In the genomic region with DNA sequence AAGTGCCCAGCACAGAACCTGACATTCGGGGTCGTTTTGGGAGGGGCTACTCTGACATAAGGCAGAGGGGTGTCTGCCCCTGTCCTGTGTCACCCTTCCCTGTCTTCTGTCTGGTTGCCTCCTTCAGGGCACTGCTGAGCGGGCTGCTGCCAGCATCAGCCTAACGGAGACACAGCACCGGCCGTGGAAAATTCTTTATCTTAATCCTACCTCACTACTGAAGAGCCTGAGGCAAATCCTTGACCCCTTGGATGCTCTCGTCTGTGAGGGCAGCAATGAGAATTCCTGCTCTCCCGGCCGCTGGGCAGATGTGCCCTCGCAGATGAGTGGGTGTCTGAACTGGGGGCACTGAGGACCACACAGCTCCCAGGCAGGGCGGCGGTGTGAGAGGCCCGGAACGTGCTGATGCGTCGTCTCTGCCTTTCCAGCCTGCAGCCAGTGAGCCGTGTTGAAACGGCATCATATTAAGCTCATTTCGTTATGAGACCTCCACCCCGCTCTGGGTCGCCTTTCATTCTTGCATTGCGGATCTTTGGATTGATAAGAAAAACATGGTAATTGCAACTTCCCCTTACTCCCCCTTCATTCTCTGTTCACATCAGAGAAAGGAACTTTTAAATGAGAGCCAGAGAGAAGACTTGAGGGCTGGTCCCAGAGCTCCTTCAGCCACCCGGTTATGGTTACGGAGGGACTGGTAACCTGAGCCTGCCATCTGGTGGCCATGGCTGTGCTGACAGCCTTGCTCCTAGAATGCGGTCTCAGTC, we compare ENCODE assay signal across 8 cellular contexts.
A peak's percentile ranks its signal among the peaks of the same experiment; 100 is the strongest.
DNase-seq lines count a peak whose midpoint lies in the region; ATAC-seq and TF ChIP-seq lines count a peak whose summit lies in the region.

No MANE protein-coding gene starts in this region.

- H3K36me3 Mint-ChIP-seq in GM23338 (ENCODE audit: low read depth) = no peaks in the 10 kb centered on the region
- no peaks in the 10 kb centered on the region for H3K36me3 Mint-ChIP-seq in activated naive CD4-positive, alpha-beta T cell treated with anti-CD3 and anti-CD28 coated beads, Interleukin-2, amount 10 ng/mL, durations not matched to agents 7 days and 5 days
- H3K36me3 Mint-ChIP-seq in glutamatergic neuron (ENCODE audit: unreplicated experiment) = peaks cover 9% of the 10 kb centered on the region

- peaks cover 9% of the 10 kb centered on the region for H3K4me1 Mint-ChIP-seq in GM23338
- peaks cover 5% of the 10 kb centered on the region for H3K4me1 Mint-ChIP-seq in activated naive CD4-positive, alpha-beta T cell treated with anti-CD3 and anti-CD28 coated beads, Interleukin-2, amount 10 ng/mL, durations not matched to agents 7 days and 5 days
- H3K4me1 Mint-ChIP-seq in glutamatergic neuron (ENCODE audit: low read depth, unreplicated experiment) = peaks cover 1% of the 10 kb centered on the region

- no peaks in the 10 kb centered on the region for H3K9me3 Mint-ChIP-seq in GM23338
- no peaks in the 10 kb centered on the region for H3K9me3 Mint-ChIP-seq in activated naive CD4-positive, alpha-beta T cell treated with anti-CD3 and anti-CD28 coated beads, Interleukin-2, amount 10 ng/mL, durations not matched to agents 7 days and 5 days
- H3K9me3 Mint-ChIP-seq in glutamatergic neuron (ENCODE audit: unreplicated experiment) = peaks cover 2% of the 10 kb centered on the region

- H3K27ac Mint-ChIP-seq in GM23338 = no peak overlapping the region
- H3K27ac Mint-ChIP-seq in activated naive CD4-positive, alpha-beta T cell treated with anti-CD3 and anti-CD28 coated beads, Interleukin-2, amount 10 ng/mL, durations not matched to agents 7 days and 5 days = no peak overlapping the region
- no peak overlapping the region for H3K27ac Mint-ChIP-seq in glutamatergic neuron (ENCODE audit: unreplicated experiment)

- H3K36me3 ChIP-seq in GM23338 (ENCODE audit: insufficient read depth) (no peaks in the 10 kb centered on the region), KMS-11 (ENCODE audit: insufficient read depth) (no peaks in the 10 kb centered on the region), upper lobe of left lung (no peaks in the 10 kb centered on the region)

- TF ChIP-seq POLR2A in upper lobe of left lung (IDR thresholded peaks at IDR 0.05) = no peak

- no peaks in the 10 kb centered on the region for H3K9me2 ChIP-seq in GM23338 (ENCODE audit: insufficient read depth)

- no peaks in the 10 kb centered on the region for H3K9me3 ChIP-seq in upper lobe of left lung

- H3K27me3 Mint-ChIP-seq in GM23338 (ENCODE audit: insufficient read depth, low read depth, poor library complexity) (peaks cover 35% of the 10 kb centered on the region), glutamatergic neuron (ENCODE audit: unreplicated experiment) (peaks cover 7% of the 10 kb centered on the region)
- H3K27me3 Mint-ChIP-seq in activated naive CD4-positive, alpha-beta T cell treated with anti-CD3 and anti-CD28 coated beads, Interleukin-2, amount 10 ng/mL, durations not matched to agents 7 days and 5 days = peaks cover 64% of the 10 kb centered on the region

- H3K27me3 ChIP-seq in GM23338 (ENCODE audit: insufficient read depth) (peaks cover 33% of the 10 kb centered on the region), KMS-11 (ENCODE audit: insufficient read depth, low read depth) (no peaks in the 10 kb centered on the region; the same call in 1 of the 2 replicates), upper lobe of left lung (peaks cover 0 to 20% (median 14%) of the 10 kb centered on the region in 4 donors)

- H4K20me1 ChIP-seq in GM23338 (replicated peaks; ENCODE audit: insufficient read depth) (no peaks in the 10 kb centered on the region), KMS-11 (ENCODE audit: insufficient read depth) (no peaks in the 10 kb centered on the region)

- H3K4me2 ChIP-seq in GM23338 = peak overlapping the region; percentile 86
- H3K4me2 ChIP-seq in KMS-11 = no peak overlapping the region

- no peak overlapping the region for H3K27ac ChIP-seq in GM23338 (ENCODE audit: low read depth)
- no peak overlapping the region for H3K27ac ChIP-seq in KMS-11
- H3K27ac ChIP-seq in upper lobe of left lung = no peak overlapping the region

- no peak for TF ChIP-seq EP300 in upper lobe of left lung (IDR thresholded peaks at IDR 0.05)

- DNase-seq in EL (peak; percentile 70), GM23338 (ENCODE audit: low spot score) (peak; percentile 93), RPMI8226 (peak; percentile 81), glutamatergic neuron (peak; percentile 91), pons (ENCODE audit: low spot score) (peak; percentile 69), upper lobe of left lung (peak; percentile 60 to 71)
- DNase-seq in activated naive CD4-positive, alpha-beta T cell treated with anti-CD3 and anti-CD28 coated beads, Interleukin-2, amount 10 ng/mL, durations not matched to agents 7 days and 5 days = peak; percentile 75

- TF ChIP-seq CTCF in GM23338 (conservative IDR thresholded peaks at IDR 0.05; ENCODE audit: low read depth in 2 of 2) (peak; percentile 92 to 96), KMS-11 (conservative IDR thresholded peaks at IDR 0.05; ENCODE audit: low read depth, low read length) (peak; percentile 87), glutamatergic neuron (IDR thresholded peaks at IDR 0.05; ENCODE audit: partially characterized antibody, unreplicated experiment) (peak; percentile 76), upper lobe of left lung (IDR thresholded peaks at IDR 0.05) (peak; percentile 70 to 87 (median 78))

- H2AFZ ChIP-seq in GM23338 (peak overlapping the region; percentile 69), KMS-11 (ENCODE audit: low read depth) (peak overlapping the region; percentile 2; the same call in 1 of the 2 replicates)

- no peak overlapping the region for H3K9ac ChIP-seq in KMS-11

- H3K4me1 ChIP-seq in GM23338 (ENCODE audit: insufficient read depth) = peaks cover 13% of the 10 kb centered on the region
- no peaks in the 10 kb centered on the region for H3K4me1 ChIP-seq in KMS-11 (ENCODE audit: low read depth, poor library complexity, severe bottlenecking)
- peaks cover 8 to 18% (median 16%) of the 10 kb centered on the region in 4 donors for H3K4me1 ChIP-seq in upper lobe of left lung

- peak overlapping the region; percentile 61 for H3K4me3 Mint-ChIP-seq in GM23338
- no peak overlapping the region for H3K4me3 Mint-ChIP-seq in activated naive CD4-positive, alpha-beta T cell treated with anti-CD3 and anti-CD28 coated beads, Interleukin-2, amount 10 ng/mL, durations not matched to agents 7 days and 5 days
- peak overlapping the region; percentile 65 for H3K4me3 Mint-ChIP-seq in glutamatergic neuron (ENCODE audit: unreplicated experiment)

- peak; percentile 79 for ATAC-seq in GM23338
- peak; percentile 85 to 91 for ATAC-seq in upper lobe of left lung (ENCODE audit: low FRiP score in 2 of 2)

- CTCF ChIA-PET in activated naive CD4-positive, alpha-beta T cell treated with anti-CD3 and anti-CD28 coated beads, Interleukin-2, amount 10 ng/mL, durations not matched to agents 7 days and 5 days (lab: Charles Lee) = interaction anchor here (0.6 to 5.8 kb wide), 18 partner anchors 8 to 504 kb away, joined by 3 to 40 read pairs (median 5); partner anchors contain the start of gene FOXD2

- H3F3A ChIP-seq in GM23338 (replicated peaks; ENCODE audit: low read depth) = no peaks in the 10 kb centered on the region

- WGBS in upper lobe of left lung, 2 donors = 9 to 11% methylated on average over 19 to 24 of the region's 25 CpGs

- peak overlapping the region; percentile 54 for H3K4me3 ChIP-seq in GM23338
- H3K4me3 ChIP-seq in KMS-11 (IDR thresholded peaks at IDR 0.05; ENCODE audit: insufficient read depth, low read depth, low read length) = no peak overlapping the region
- H3K4me3 ChIP-seq in upper lobe of left lung = no peak overlapping the region

- H3K79me2 ChIP-seq in GM23338 (replicated peaks; ENCODE audit: insufficient read depth) = no peaks in the 10 kb centered on the region
- H3K79me2 ChIP-seq in KMS-11 (ENCODE audit: insufficient read depth, low read depth) = no peaks in the 10 kb centered on the region

TF ChIP-seq in GM23338, 12 proteins besides CTCF, POLR2A, EP300 and RAD21 (continues in another document):
- TF ChIP-seq NANOG (IDR thresholded peaks at IDR 0.05; ENCODE audit: borderline replicate concordance) = no peak
- TF ChIP-seq CREB1 (CRISPR knock-in tag; IDR thresholded peaks at IDR 0.05; ENCODE audit: low read depth) = no peak
- no peak for TF ChIP-seq EZH2 (IDR thresholded peaks at IDR 0.05; ENCODE audit: low read depth, unreplicated experiment)
- no peak for TF ChIP-seq JUNB (IDR thresholded peaks at IDR 0.05; ENCODE audit: unreplicated experiment)
- no peak for TF ChIP-seq ZNF331 (CRISPR knock-in tag; IDR thresholded peaks at IDR 0.05; ENCODE audit: low read depth)
- TF ChIP-seq POLR2AphosphoS5 (IDR thresholded peaks at IDR 0.05; ENCODE audit: low read depth) = no peak
- TF ChIP-seq EZH2phosphoT487 (IDR thresholded peaks at IDR 0.05; ENCODE audit: unreplicated experiment) = no peak
- TF ChIP-seq, protein P1, sequence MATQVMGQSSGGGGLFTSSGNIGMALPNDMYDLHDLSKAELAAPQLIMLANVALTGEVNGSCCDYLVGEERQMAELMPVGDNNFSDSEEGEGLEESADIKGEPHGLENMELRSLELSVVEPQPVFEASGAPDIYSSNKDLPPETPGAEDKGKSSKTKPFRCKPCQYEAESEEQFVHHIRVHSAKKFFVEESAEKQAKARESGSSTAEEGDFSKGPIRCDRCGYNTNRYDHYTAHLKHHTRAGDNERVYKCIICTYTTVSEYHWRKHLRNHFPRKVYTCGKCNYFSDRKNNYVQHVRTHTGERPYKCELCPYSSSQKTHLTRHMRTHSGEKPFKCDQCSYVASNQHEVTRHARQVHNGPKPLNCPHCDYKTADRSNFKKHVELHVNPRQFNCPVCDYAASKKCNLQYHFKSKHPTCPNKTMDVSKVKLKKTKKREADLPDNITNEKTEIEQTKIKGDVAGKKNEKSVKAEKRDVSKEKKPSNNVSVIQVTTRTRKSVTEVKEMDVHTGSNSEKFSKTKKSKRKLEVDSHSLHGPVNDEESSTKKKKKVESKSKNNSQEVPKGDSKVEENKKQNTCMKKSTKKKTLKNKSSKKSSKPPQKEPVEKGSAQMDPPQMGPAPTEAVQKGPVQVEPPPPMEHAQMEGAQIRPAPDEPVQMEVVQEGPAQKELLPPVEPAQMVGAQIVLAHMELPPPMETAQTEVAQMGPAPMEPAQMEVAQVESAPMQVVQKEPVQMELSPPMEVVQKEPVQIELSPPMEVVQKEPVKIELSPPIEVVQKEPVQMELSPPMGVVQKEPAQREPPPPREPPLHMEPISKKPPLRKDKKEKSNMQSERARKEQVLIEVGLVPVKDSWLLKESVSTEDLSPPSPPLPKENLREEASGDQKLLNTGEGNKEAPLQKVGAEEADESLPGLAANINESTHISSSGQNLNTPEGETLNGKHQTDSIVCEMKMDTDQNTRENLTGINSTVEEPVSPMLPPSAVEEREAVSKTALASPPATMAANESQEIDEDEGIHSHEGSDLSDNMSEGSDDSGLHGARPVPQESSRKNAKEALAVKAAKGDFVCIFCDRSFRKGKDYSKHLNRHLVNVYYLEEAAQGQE (IDR thresholded peaks at IDR 0.05; ENCODE audit: unreplicated experiment) = no peak
